1 cellular context compared by ENCODE assay signal in the genomic region with DNA sequence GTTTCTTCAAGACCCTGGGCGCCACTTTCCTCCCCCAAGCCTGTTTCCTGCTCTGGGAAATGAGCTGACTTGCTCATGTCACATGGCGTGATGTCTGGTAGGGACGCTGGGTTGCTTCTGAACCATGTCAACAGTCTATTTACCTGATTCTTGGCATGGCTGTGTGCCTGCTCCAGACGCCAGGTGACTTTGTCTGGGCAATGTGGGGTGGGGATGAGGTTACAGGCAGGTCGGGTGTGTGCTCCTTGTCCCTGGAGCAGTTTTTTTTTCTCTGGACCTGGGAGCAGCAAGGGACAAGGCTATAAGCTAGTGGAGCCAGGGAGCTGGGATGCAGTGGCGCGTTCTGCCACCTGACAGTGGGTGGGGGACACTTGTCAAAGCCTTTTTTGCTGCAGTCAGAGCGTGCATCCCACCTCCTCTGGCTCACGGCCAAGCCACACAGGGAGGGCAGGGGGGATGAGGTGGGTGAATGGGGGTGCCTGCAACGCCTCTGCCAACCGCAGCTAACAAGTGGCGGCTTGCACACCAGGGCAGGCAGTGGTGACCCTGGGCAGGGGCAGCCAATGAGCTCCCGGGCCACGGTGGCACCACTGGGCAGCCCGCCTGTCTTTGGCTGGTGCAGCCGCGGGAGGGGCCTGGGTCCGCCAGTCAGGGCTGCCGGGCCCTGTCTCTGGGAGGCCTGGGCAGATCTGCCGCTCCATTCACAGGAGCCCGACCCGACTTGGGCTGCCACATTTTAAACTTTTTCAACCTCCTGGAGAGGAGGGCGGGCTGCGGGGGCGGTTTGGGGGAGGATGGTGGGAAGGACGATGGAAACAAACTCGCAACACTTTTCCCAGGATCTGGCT.
TF ChIP-seq lines count a peak whose summit lies in the region.

No MANE protein-coding gene starts in this region.

TF ChIP-seq in GM12878, 131 proteins besides CTCF, POLR2A, EP300 and RAD21 (continued from another document and continues in another):
- TF ChIP-seq NFXL1 (IDR thresholded peaks at IDR 0.05; ENCODE audit: borderline replicate concordance) (no peak), SPI1 (IDR thresholded peaks at IDR 0.05; ENCODE audit: borderline replicate concordance, insufficient read depth, low read depth, low read length) (no peak), SMARCA5 (IDR thresholded peaks at IDR 0.05) (no peak; the same call in 1 of the 2 replicates), ZNF622 (IDR thresholded peaks at IDR 0.05) (no peak), DPF2 (IDR thresholded peaks at IDR 0.05) (peak; percentile 57), ATF3 (IDR thresholded peaks at IDR 0.05; ENCODE audit: borderline replicate concordance, extremely low read depth, low read depth, low read length) (no peak), ZSCAN29 (IDR thresholded peaks at IDR 0.05) (no peak), IKZF1 (conservative IDR thresholded peaks at IDR 0.05) (peak; percentile 81), SREBF1 (IDR thresholded peaks at IDR 0.05; ENCODE audit: low read length) (peak; percentile 81; the same call in 1 of the 2 replicates), BRCA1 (IDR thresholded peaks at IDR 0.05; ENCODE audit: low read depth, low read length) (no peak), MTA3 (IDR thresholded peaks at IDR 0.05; ENCODE audit: borderline replicate concordance, low read length) (no peak), MEF2B (IDR thresholded peaks at IDR 0.05; ENCODE audit: partially characterized antibody, poor library complexity, severe bottlenecking) (peak; percentile 54), ZBED1 (IDR thresholded peaks at IDR 0.05; ENCODE audit: borderline replicate concordance) (peak; percentile 45; the same call in 1 of the 2 replicates), HDGF (IDR thresholded peaks at IDR 0.05) (peak; percentile 57), CHD4 (IDR thresholded peaks at IDR 0.05) (no peak), TBL1XR1 (IDR thresholded peaks at IDR 0.05; ENCODE audit: low read depth, low read length) (no peak), KAT2A (conservative IDR thresholded peaks at IDR 0.05; ENCODE audit: control insufficient read depth, low read depth, low read length) (no peak), ATF7 (IDR thresholded peaks at IDR 0.05; ENCODE audit: low read depth) (peak; percentile 63), BCL3 (IDR thresholded peaks at IDR 0.05; ENCODE audit: borderline replicate concordance, insufficient read depth, low read depth, low read length, poor library complexity, severe bottlenecking) (peak; percentile 63), EED (IDR thresholded peaks at IDR 0.05; ENCODE audit: low read depth) (0 out of 2 replicates have a peak, but pooled peaks have one; percentile 32), BHLHE40 (IDR thresholded peaks at IDR 0.05; ENCODE audit: borderline replicate concordance in 1 of 2, low read depth in 2 of 2, low read length in 1 of 2) (peak; percentile 72 to 89), ESRRA (IDR thresholded peaks at IDR 0.05; ENCODE audit: low read length) (no peak), KDM1A (IDR thresholded peaks at IDR 0.05; ENCODE audit: borderline replicate concordance) (no peak), SREBF2 (IDR thresholded peaks at IDR 0.05; ENCODE audit: low read length) (peak; percentile 84), CBX3 (IDR thresholded peaks at IDR 0.05; ENCODE audit: borderline replicate concordance, low read depth) (no peak), RFX5 (IDR thresholded peaks at IDR 0.05; ENCODE audit: low read depth, low read length) (peak; percentile 95), CHD1 (IDR thresholded peaks at IDR 0.05; ENCODE audit: low read depth, low read length) (peak; percentile 46; the same call in 1 of the 2 replicates), ZNF24 (IDR thresholded peaks at IDR 0.05) (no peak), RELA (IDR thresholded peaks at IDR 0.05; ENCODE audit: borderline replicate concordance, partially characterized antibody) (peak; percentile 39), ATF2 (IDR thresholded peaks at IDR 0.05; ENCODE audit: low read length) (no peak), SRF (IDR thresholded peaks at IDR 0.05; ENCODE audit: low read depth in 2 of 2, low read length in 2 of 2) (0 out of 4 replicates have a peak, but pooled peaks of 1 of the 2 experiments have one; percentile 4), CHD2 (IDR thresholded peaks at IDR 0.05; ENCODE audit: borderline replicate concordance, low read depth, low read length) (peak; percentile 52; the same call in 1 of the 2 replicates), NBN (IDR thresholded peaks at IDR 0.05) (peak; percentile 63)
- TF ChIP-seq, protein P1, sequence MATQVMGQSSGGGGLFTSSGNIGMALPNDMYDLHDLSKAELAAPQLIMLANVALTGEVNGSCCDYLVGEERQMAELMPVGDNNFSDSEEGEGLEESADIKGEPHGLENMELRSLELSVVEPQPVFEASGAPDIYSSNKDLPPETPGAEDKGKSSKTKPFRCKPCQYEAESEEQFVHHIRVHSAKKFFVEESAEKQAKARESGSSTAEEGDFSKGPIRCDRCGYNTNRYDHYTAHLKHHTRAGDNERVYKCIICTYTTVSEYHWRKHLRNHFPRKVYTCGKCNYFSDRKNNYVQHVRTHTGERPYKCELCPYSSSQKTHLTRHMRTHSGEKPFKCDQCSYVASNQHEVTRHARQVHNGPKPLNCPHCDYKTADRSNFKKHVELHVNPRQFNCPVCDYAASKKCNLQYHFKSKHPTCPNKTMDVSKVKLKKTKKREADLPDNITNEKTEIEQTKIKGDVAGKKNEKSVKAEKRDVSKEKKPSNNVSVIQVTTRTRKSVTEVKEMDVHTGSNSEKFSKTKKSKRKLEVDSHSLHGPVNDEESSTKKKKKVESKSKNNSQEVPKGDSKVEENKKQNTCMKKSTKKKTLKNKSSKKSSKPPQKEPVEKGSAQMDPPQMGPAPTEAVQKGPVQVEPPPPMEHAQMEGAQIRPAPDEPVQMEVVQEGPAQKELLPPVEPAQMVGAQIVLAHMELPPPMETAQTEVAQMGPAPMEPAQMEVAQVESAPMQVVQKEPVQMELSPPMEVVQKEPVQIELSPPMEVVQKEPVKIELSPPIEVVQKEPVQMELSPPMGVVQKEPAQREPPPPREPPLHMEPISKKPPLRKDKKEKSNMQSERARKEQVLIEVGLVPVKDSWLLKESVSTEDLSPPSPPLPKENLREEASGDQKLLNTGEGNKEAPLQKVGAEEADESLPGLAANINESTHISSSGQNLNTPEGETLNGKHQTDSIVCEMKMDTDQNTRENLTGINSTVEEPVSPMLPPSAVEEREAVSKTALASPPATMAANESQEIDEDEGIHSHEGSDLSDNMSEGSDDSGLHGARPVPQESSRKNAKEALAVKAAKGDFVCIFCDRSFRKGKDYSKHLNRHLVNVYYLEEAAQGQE (IDR thresholded peaks at IDR 0.05; ENCODE audit: low read depth, low read length), result no peak
- TF ChIP-seq, protein P2, sequence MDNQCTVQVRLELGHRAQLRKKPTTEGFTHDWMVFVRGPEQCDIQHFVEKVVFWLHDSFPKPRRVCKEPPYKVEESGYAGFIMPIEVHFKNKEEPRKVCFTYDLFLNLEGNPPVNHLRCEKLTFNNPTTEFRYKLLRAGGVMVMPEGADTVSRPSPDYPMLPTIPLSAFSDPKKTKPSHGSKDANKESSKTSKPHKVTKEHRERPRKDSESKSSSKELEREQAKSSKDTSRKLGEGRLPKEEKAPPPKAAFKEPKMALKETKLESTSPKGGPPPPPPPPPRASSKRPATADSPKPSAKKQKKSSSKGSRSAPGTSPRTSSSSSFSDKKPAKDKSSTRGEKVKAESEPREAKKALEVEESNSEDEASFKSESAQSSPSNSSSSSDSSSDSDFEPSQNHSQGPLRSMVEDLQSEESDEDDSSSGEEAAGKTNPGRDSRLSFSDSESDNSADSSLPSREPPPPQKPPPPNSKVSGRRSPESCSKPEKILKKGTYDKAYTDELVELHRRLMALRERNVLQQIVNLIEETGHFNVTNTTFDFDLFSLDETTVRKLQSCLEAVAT (IDR thresholded peaks at IDR 0.05), result peak; percentile 76
- TF ChIP-seq, protein P3, sequence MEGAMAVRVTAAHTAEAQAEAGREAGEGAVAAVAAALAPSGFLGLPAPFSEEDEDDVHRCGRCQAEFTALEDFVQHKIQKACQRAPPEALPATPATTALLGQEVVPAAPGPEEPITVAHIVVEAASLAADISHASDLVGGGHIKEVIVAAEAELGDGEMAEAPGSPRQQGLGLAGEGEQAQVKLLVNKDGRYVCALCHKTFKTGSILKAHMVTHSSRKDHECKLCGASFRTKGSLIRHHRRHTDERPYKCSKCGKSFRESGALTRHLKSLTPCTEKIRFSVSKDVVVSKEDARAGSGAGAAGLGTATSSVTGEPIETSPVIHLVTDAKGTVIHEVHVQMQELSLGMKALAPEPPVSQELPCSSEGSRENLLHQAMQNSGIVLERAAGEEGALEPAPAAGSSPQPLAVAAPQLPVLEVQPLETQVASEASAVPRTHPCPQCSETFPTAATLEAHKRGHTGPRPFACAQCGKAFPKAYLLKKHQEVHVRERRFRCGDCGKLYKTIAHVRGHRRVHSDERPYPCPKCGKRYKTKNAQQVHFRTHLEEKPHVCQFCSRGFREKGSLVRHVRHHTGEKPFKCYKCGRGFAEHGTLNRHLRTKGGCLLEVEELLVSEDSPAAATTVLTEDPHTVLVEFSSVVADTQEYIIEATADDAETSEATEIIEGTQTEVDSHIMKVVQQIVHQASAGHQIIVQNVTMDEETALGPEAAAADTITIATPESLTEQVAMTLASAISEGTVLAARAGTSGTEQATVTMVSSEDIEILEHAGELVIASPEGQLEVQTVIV (IDR thresholded peaks at IDR 0.05; ENCODE audit: borderline replicate concordance, partially characterized antibody), result peak; percentile 91
- TF ChIP-seq, protein P4, sequence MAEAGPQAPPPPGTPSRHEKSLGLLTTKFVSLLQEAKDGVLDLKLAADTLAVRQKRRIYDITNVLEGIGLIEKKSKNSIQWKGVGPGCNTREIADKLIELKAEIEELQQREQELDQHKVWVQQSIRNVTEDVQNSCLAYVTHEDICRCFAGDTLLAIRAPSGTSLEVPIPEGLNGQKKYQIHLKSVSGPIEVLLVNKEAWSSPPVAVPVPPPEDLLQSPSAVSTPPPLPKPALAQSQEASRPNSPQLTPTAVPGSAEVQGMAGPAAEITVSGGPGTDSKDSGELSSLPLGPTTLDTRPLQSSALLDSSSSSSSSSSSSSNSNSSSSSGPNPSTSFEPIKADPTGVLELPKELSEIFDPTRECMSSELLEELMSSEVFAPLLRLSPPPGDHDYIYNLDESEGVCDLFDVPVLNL (IDR thresholded peaks at IDR 0.05; ENCODE audit: low read depth, low read length), result no peak
- TF ChIP-seq, protein P5, sequence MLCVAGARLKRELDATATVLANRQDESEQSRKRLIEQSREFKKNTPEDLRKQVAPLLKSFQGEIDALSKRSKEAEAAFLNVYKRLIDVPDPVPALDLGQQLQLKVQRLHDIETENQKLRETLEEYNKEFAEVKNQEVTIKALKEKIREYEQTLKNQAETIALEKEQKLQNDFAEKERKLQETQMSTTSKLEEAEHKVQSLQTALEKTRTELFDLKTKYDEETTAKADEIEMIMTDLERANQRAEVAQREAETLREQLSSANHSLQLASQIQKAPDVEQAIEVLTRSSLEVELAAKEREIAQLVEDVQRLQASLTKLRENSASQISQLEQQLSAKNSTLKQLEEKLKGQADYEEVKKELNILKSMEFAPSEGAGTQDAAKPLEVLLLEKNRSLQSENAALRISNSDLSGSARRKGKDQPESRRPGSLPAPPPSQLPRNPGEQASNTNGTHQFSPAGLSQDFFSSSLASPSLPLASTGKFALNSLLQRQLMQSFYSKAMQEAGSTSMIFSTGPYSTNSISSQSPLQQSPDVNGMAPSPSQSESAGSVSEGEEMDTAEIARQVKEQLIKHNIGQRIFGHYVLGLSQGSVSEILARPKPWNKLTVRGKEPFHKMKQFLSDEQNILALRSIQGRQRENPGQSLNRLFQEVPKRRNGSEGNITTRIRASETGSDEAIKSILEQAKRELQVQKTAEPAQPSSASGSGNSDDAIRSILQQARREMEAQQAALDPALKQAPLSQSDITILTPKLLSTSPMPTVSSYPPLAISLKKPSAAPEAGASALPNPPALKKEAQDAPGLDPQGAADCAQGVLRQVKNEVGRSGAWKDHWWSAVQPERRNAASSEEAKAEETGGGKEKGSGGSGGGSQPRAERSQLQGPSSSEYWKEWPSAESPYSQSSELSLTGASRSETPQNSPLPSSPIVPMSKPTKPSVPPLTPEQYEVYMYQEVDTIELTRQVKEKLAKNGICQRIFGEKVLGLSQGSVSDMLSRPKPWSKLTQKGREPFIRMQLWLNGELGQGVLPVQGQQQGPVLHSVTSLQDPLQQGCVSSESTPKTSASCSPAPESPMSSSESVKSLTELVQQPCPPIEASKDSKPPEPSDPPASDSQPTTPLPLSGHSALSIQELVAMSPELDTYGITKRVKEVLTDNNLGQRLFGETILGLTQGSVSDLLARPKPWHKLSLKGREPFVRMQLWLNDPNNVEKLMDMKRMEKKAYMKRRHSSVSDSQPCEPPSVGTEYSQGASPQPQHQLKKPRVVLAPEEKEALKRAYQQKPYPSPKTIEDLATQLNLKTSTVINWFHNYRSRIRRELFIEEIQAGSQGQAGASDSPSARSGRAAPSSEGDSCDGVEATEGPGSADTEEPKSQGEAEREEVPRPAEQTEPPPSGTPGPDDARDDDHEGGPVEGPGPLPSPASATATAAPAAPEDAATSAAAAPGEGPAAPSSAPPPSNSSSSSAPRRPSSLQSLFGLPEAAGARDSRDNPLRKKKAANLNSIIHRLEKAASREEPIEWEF (IDR thresholded peaks at IDR 0.05; ENCODE audit: insufficient replicate concordance, low read depth, low read length), result no peak
